In the genomic region with DNA sequence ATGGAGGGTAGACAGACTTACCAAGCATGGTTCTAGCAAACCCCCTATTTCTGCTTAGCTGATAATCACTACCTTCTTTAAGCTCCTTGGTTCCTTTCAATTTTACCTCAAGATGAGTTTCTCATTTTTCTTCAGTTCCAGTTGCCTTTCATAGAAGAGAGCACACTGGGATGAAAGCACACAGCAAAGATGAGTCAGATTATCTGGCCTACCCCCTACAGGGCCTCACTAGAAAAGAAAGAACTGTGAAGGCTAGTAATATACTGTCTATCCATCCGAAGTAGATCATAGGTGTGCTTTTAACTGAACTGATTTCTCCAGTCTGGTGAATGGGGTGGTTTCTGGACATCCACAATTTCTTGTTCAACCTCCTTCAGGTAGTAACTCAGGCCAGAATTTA, we compare ENCODE assay signal across 27 cellular contexts.
DNase-seq lines count a peak whose midpoint lies in the region; ATAC-seq and TF ChIP-seq lines count a peak whose summit lies in the region.
"Had no signal": no experiment of that assay in that cellular context is flagged by ENCODE, and none has a peak within 500 bp of the region (broad histone marks: within the 10 kb centered on the region; RNA-seq: fewer than 3 reads in every experiment).

No MANE protein-coding gene starts in this region.

- H2AK5ac ChIP-seq in mesenchymal stem cell (ENCODE audit: low read length, severe bottlenecking) = no peak overlapping the region

- H3K14ac ChIP-seq in mesenchymal stem cell (ENCODE audit: low read length in 2 of 2) = no peak overlapping the region

- H4K91ac ChIP-seq in mesenchymal stem cell (ENCODE audit: low read length) = no peak overlapping the region

- no peak for TF ChIP-seq POLR2A in erythroblast (IDR thresholded peaks at IDR 0.05; ENCODE audit: low read length)

- no peak overlapping the region for H3K23ac ChIP-seq in mesenchymal stem cell (ENCODE audit: low read length in 2 of 2)

- in situ Hi-C loops in astrocyte of the spinal cord (cut with HindIII; ENCODE audit: low sequenced_read_pairs) = no loop called here

- DNase-seq in AG10803 (ENCODE audit: low read depth) = peak; percentile 29
- DNase-seq in HT1080 (ENCODE audit: low read depth) = peak; percentile 41
- DNase-seq in astrocyte of the spinal cord (ENCODE audit: low read depth, low spot score) = peak; percentile 56
- peak; percentile 16 for DNase-seq in mesenchymal stem cell
- no peak for DNase-seq in left colon
- DNase-seq in DMS 273 treated with DMSO at 0.1 percent for 48 hours (lab: John Stamatoyannopoulos, UW) = no peak
- no peak for DNase-seq in erythroblast (lab: John Stamatoyannopoulos, UW)
- DNase-seq: activated CD4-positive, alpha-beta T cell treated with anti-CD3 and anti-CD28 coated beads for 4 hours; activated effector memory CD4-positive, alpha-beta T cell treated with anti-CD3 and anti-CD28 coated beads, Interleukin-2, amount 50 U/mL, for 16 hours; activated naive CD8-positive, alpha-beta T cell treated with anti-CD3 and anti-CD28 coated beads, Interleukin-2, amount 10 ng/mL, durations not matched to agents 7 days and 5 days; body of pancreas; DMS79; effector CD4-positive, alpha-beta T cell; left ventricle myocardium superior; naive thymus-derived CD8-positive, alpha-beta T cell; NCI-H1694; NCI-H510A; NK-92 treated with Interleukin-12 subunit alpha and Interleukin-12 subunit beta, amount 100 ng/mL, for 24 hours; occipital lobe; PC-9; Right ventricle myocardium superior had no signal

- H3K27me3 ChIP-seq in mesenchymal stem cell (ENCODE audit: control insufficient read depth in 1 of 2, insufficient read depth in 1 of 2, low read length in 2 of 2) = no peaks in the 10 kb centered on the region
- H3K27me3 ChIP-seq: BLaER1 treated with 17β-estradiol and CSF1 and Interleukin-3, amounts not matched to agents 10 nM and 100 nM; body of pancreas; vagina had no signal

- no peak overlapping the region for H3K4me3 ChIP-seq in AG10803 (ENCODE audit: low read length)
- no peak overlapping the region for H3K4me3 ChIP-seq in astrocyte of the spinal cord (ENCODE audit: low read depth, low read length)
- no peak overlapping the region for H3K4me3 ChIP-seq in mesenchymal stem cell (ENCODE audit: insufficient read depth in 1 of 2, low read depth in 1 of 2, low read length in 2 of 2)
- H3K4me3 ChIP-seq: BLaER1 treated with 17β-estradiol and CSF1 and Interleukin-3, amounts not matched to agents 10 nM and 100 nM; body of pancreas; PC-9; thoracic aorta; vagina had no signal

- no peak overlapping the region for H2BK12ac ChIP-seq in mesenchymal stem cell (ENCODE audit: low read length in 2 of 2)

- peaks cover 6% of the 10 kb centered on the region for H3K9me3 ChIP-seq in mesenchymal stem cell (ENCODE audit: control insufficient read depth, low read length)
- H3K9me3 ChIP-seq: body of pancreas, thoracic aorta, vagina had no signal

- ATAC-seq in HG02981 (IDR thresholded peaks at IDR 0.05; ENCODE audit: unreplicated experiment) (no peak), left colon (no peak)
- ATAC-seq: body of pancreas; HepG2; left ventricle myocardium superior; naive thymus-derived CD8-positive, alpha-beta T cell had no signal

- no peak overlapping the region for H3K4me2 ChIP-seq in mesenchymal stem cell (ENCODE audit: low read length, poor library complexity, severe bottlenecking)
- H3K4me2 ChIP-seq: BLaER1 treated with 17β-estradiol and CSF1 and Interleukin-3, amounts not matched to agents 10 nM and 100 nM; PC-9 had no signal

- no peak overlapping the region for H3K4ac ChIP-seq in mesenchymal stem cell (ENCODE audit: low read depth in 1 of 2, low read length in 2 of 2)

- TF ChIP-seq CTCF in AG10803 (conservative IDR thresholded peaks at IDR 0.05; ENCODE audit: low read length) (no peak), astrocyte of the spinal cord (IDR thresholded peaks at IDR 0.05; ENCODE audit: low read depth, low read length) (no peak)

- no peak overlapping the region for H3K18ac ChIP-seq in mesenchymal stem cell (ENCODE audit: low read depth in 1 of 2, low read length in 2 of 2)

- no peak overlapping the region for H4K8ac ChIP-seq in mesenchymal stem cell (ENCODE audit: low read length)

- no peak overlapping the region for H2BK15ac ChIP-seq in mesenchymal stem cell (ENCODE audit: low read depth, poor library complexity, severe bottlenecking)

- no peak overlapping the region for H2BK5ac ChIP-seq in mesenchymal stem cell (ENCODE audit: low read depth, low read length, poor library complexity, severe bottlenecking)

- H3K36me3 ChIP-seq in mesenchymal stem cell (ENCODE audit: control insufficient read depth in 1 of 2, insufficient read depth in 2 of 2, low read depth in 1 of 2, low read length in 2 of 2) = no peaks in the 10 kb centered on the region
- H3K36me3 ChIP-seq: BLaER1 treated with 17β-estradiol and CSF1 and Interleukin-3, amounts not matched to agents 10 nM and 100 nM; thoracic aorta; vagina had no signal

- no peak overlapping the region for H3K9ac ChIP-seq in mesenchymal stem cell (ENCODE audit: low read length)
- H3K9ac ChIP-seq: BLaER1 treated with 17β-estradiol and CSF1 and Interleukin-3, amounts not matched to agents 10 nM and 100 nM had no signal

- no peak overlapping the region for H2AFZ ChIP-seq in mesenchymal stem cell (ENCODE audit: low read depth, low read length)
- H2AFZ ChIP-seq: PC-9 had no signal

- intact Hi-C loops in left colon (cut with DNase I, micrococcal nuclease) = no loop called here

- H3K79me1 ChIP-seq in mesenchymal stem cell (replicated peaks; ENCODE audit: low read length, poor library complexity, severe bottlenecking) = no peaks in the 10 kb centered on the region

- no peak overlapping the region for H2BK120ac ChIP-seq in mesenchymal stem cell (ENCODE audit: low read depth, low read length)

- no peak overlapping the region for H3K27ac ChIP-seq in mesenchymal stem cell (ENCODE audit: low read length, poor library complexity, severe bottlenecking)
- H3K27ac ChIP-seq: BLaER1 treated with 17β-estradiol and CSF1 and Interleukin-3, amounts not matched to agents 10 nM and 100 nM; body of pancreas; HL-60; PC-9; thoracic aorta; vagina had no signal

- H3K4me1 ChIP-seq in mesenchymal stem cell (ENCODE audit: control insufficient read depth, insufficient read depth, low read depth, low read length) = no peaks in the 10 kb centered on the region
- H3K4me1 ChIP-seq: body of pancreas, vagina had no signal

- WGBS in mesenchymal stem cell = 60% methylated on average over 1 of the region's 1 CpG

Comparison
In these comparisons a context has a peak if more than half of its experiments do, and no peak if none do; other contexts are left out.
1. DNase-seq: peak in AG10803 (single experiment), HT1080 (single experiment), astrocyte of the spinal cord (single experiment) and mesenchymal stem cell (single experiment); none in left colon (0 of 2), DMS 273 treated with DMSO at 0.1 percent for 48 hours (single experiment) and erythroblast (0 of 2).